Comparison of ENCODE assay signal across 10 cellular contexts in genomic region chr7:732094-732541, GRCh38. TPM values are rescaled to one million over a fixed set of nuclear protein-coding genes. Genes with fewer than 3 reads are reported as not detected.
A peak's percentile ranks its signal among the peaks of the same experiment; 100 is the strongest.
DNase-seq lines count a peak whose midpoint lies in the region; ATAC-seq, FAIRE-seq and TF ChIP-seq lines count a peak whose summit lies in the region.
"Had no signal": no experiment of that assay in that cellular context is flagged by ENCODE, and none has a peak within 500 bp of the region (broad histone marks: within the 10 kb centered on the region; RNA-seq: fewer than 3 reads in every experiment).

No MANE protein-coding gene starts in this region.

- TF ChIP-seq RAD21 in GM12878 (IDR thresholded peaks at IDR 0.05; ENCODE audit: insufficient read depth, low read depth, low read length) (no peak), liver (IDR thresholded peaks at IDR 0.05) (peak; percentile 77 to 79)

- FAIRE-seq in GM12878 (lab: Jason Lieb, UNC): no peak

- SMC1A ChIA-PET in GM12878 (lab: Charles Lee; ENCODE audit: uncharacterized antibody, unreplicated experiment): no interaction called here

- H3K4me1 ChIP-seq in GM12878 (ENCODE audit: control insufficient read depth, insufficient read depth, low read length) (peaks cover 3% of the 10 kb centered on the region), liver (ENCODE audit: control insufficient read depth in 4 of 4, insufficient read depth in 4 of 4, low read length in 3 of 4) (peaks cover 2 to 15% (median 9%) of the 10 kb centered on the region in 4 donors), tibial nerve (peaks cover 0 to 26% (median 9%) of the 10 kb centered on the region in 4 donors)

- H3K9me3 Mint-ChIP-seq in Calu3 (ENCODE audit: low read depth, unreplicated experiment): no peaks in the 10 kb centered on the region

- POLR2A ChIA-PET in GM12878 (lab: Charles Lee): no interaction called here

- DNase-seq in Calu3: peak; percentile 82
- peak; percentile 91 for DNase-seq in LHCN-M2 (ENCODE audit: low read depth)
- DNase-seq in GM12878 (ENCODE audit: low read depth, low spot score): no peak
- DNase-seq in activated CD8-positive, alpha-beta memory T cell treated with anti-CD3 and anti-CD28 coated beads, Interleukin-2, amount 50 U/mL, for 48 hours: no peak
- no peak for DNase-seq in tibial nerve (ENCODE audit: low spot score in 2 of 2)
- no peak for DNase-seq in NCI-H1105 treated with DMSO at 0.1 percent for 48 hours (lab: John Stamatoyannopoulos, UW)

- WGBS in GM12878 (ENCODE audit: insufficient coverage, insufficient replicate concordance, low lambda C conversion rate, missing lambda C conversion rate): 97% methylated on average over 17 of the region's 17 CpGs
- WGBS in liver: 44% methylated on average over 17 of the region's 17 CpGs
- 63 to 82% methylated on average over 10 to 17 of the region's 17 CpGs for WGBS in tibial nerve, 2 donors

- no peak overlapping the region for H3K4me3 Mint-ChIP-seq in Calu3 (ENCODE audit: low read depth, unreplicated experiment)
- H3K4me3 Mint-ChIP-seq: activated naive CD8-positive, alpha-beta T cell had no signal

- no peaks in the 10 kb centered on the region for H3K27me3 ChIP-seq in GM12878 (replicated peaks in 1 of 2; ENCODE audit: control insufficient read depth in 2 of 2, insufficient read depth in 2 of 2, low read length in 1 of 2)
- no peaks in the 10 kb centered on the region for H3K27me3 ChIP-seq in liver (ENCODE audit: control insufficient read depth in 4 of 4, insufficient read depth in 4 of 4, low read length in 3 of 4)
- H3K27me3 ChIP-seq in tibial nerve: no peaks in the 10 kb centered on the region

- CTCF ChIA-PET in Calu3 (lab: Charles Lee): interaction anchor here (0.5 to 1.6 kb wide), 4 partner anchors 33 to 410 kb away, joined by 3 to 9 read pairs (median 4); no protein-coding TSS in a partner anchor
- CTCF ChIA-PET in GM12878 (lab: Yijun Ruan, JAX): interaction anchor here (1.0 kb wide), 2 partner anchors 9 to 10 kb away, joined by 3 read pairs; no protein-coding TSS in a partner anchor

- RAD21 ChIA-PET in GM12878 (lab: Charles Lee; ENCODE audit: unreplicated experiment): no interaction called here

- no peaks in the 10 kb centered on the region for H3K27me3 Mint-ChIP-seq in Calu3 (ENCODE audit: unreplicated experiment)
- H3K27me3 Mint-ChIP-seq: activated naive CD8-positive, alpha-beta T cell; IgD-negative memory B cell had no signal

- H3K36me3 Mint-ChIP-seq in Calu3 (ENCODE audit: insufficient read depth, unreplicated experiment): peaks cover 32% of the 10 kb centered on the region

- intact Hi-C loops in Calu3 (cut with micrococcal nuclease; ENCODE audit: unreplicated experiment) (no loop called here), GM12878 (cut with micrococcal nuclease; ENCODE audit: unreplicated experiment) (no loop called here)

- H3K36me3 ChIP-seq in GM12878 (ENCODE audit: control insufficient read depth in 2 of 2, insufficient read depth in 2 of 2, low read length in 1 of 2): peaks cover 0 to 7% of the 10 kb centered on the region in 2 experiments; a peak in 2 of 4 replicates
- H3K36me3 ChIP-seq in liver (ENCODE audit: control insufficient read depth in 4 of 4, insufficient read depth in 3 of 4, low read depth in 1 of 4, low read length in 3 of 4): peaks cover 0 to 6% (median 2%) of the 10 kb centered on the region in 4 donors
- H3K36me3 ChIP-seq in tibial nerve: peaks cover 0 to 72% (median 0%) of the 10 kb centered on the region in 3 donors

- H3K79me2 ChIP-seq in GM12878 (ENCODE audit: control insufficient read depth, insufficient read depth, low read length): peaks cover 25% of the 10 kb centered on the region

- TF ChIP-seq EP300 in GM12878 (IDR thresholded peaks at IDR 0.05; ENCODE audit: borderline replicate concordance in 1 of 2, control insufficient read depth in 1 of 2, low read depth in 2 of 2, low read length in 2 of 2): no peak
- TF ChIP-seq EP300 in tibial nerve (IDR thresholded peaks at IDR 0.05): no peak

- no peak overlapping the region for H3K4me2 ChIP-seq in GM12878 (ENCODE audit: control insufficient read depth, insufficient read depth)

- H3K9me3 ChIP-seq in GM12878 (replicated peaks; ENCODE audit: control insufficient read depth, insufficient read depth, low read length) (peaks cover 18% of the 10 kb centered on the region), liver (ENCODE audit: control insufficient read depth in 4 of 4, low read length in 3 of 4) (peaks cover 0 to 7% (median 2%) of the 10 kb centered on the region in 4 donors), tibial nerve (peaks cover 0 to 19% (median 0%) of the 10 kb centered on the region in 4 donors)

- BruUV-seq in Calu3 (replicated peaks; lab: Mats Ljungman, UMichigan) (no TSS peak), GM12878 (replicated peaks; lab: Mats Ljungman, UMichigan) (no TSS peak)

- peak; percentile 42; the same call in 1 of the 2 replicates for TF ChIP-seq POLR2A in GM12878 (IDR thresholded peaks at IDR 0.05; ENCODE audit: low read depth, low read length)
- TF ChIP-seq POLR2A in tibial nerve (IDR thresholded peaks at IDR 0.05): no peak

- in situ Hi-C loops in GM12878 (cut with MboI): no loop called here

- H2AFZ ChIP-seq in GM12878 (ENCODE audit: control insufficient read depth, low read depth, low read length): no peak overlapping the region

- no peak overlapping the region for H3K4me3 ChIP-seq in GM12878
- no peak overlapping the region for H3K4me3 ChIP-seq in liver (ENCODE audit: low read depth in 1 of 3, low read length in 3 of 3)
- H3K4me3 ChIP-seq in tibial nerve: no peak overlapping the region

- H3K9ac ChIP-seq in GM12878 (ENCODE audit: control insufficient read depth, insufficient read depth, low read length) (no peak overlapping the region), liver (ENCODE audit: low read depth in 1 of 2, low read length in 2 of 2) (no peak overlapping the region)

- H3K4me1 Mint-ChIP-seq in Calu3 (ENCODE audit: low read depth, unreplicated experiment): peaks cover 29% of the 10 kb centered on the region

- H4K20me1 ChIP-seq in GM12878 (ENCODE audit: control insufficient read depth, insufficient read depth): no peaks in the 10 kb centered on the region

- ATAC-seq in GM12878: no peak
- ATAC-seq in HG03039 (IDR thresholded peaks at IDR 0.05; ENCODE audit: unreplicated experiment): no peak

- H3K27ac Mint-ChIP-seq in Calu3 (ENCODE audit: unreplicated experiment): no peak overlapping the region
- H3K27ac Mint-ChIP-seq: activated naive CD8-positive, alpha-beta T cell; IgD-negative memory B cell had no signal

- TF ChIP-seq CTCF in Calu3 (IDR thresholded peaks at IDR 0.05; ENCODE audit: unreplicated experiment) (no peak), GM12878 (IDR thresholded peaks at IDR 0.05 in 2 of 3, conservative IDR thresholded peaks at IDR 0.05 in 1 of 3; ENCODE audit: control insufficient read depth in 2 of 3, extremely low read depth in 1 of 3, insufficient read depth in 1 of 3, low read depth in 3 of 3, low read length in 3 of 3) (no peak), liver (IDR thresholded peaks at IDR 0.05; ENCODE audit: low read depth, low read length, missing input control) (peak; percentile 41), tibial nerve (IDR thresholded peaks at IDR 0.05) (no peak)

- H3K27ac ChIP-seq in GM12878 (ENCODE audit: control insufficient read depth, insufficient read depth) (no peak overlapping the region), liver (ENCODE audit: low read depth in 1 of 2, low read length in 2 of 2) (peak overlapping the region in 1 of 2 donors; percentile 1), tibial nerve (no peak overlapping the region)

RNA-seq across cellular contexts. Expression of gene PRKAR1B, which starts 5.0 kb away (rescaled TPM):
- total RNA-seq in Calu3 (2022) (24.8 and 28.3 TPM in 2 replicates), LHCN-M2 (2014; rRNA removed) (21.0 and 23.0 TPM in 2 replicates), GM12878 (2014; rRNA removed) (22.2 and 22.3 TPM in 2 replicates), GM12878 (2014; rRNA removed; fragmentation: Illumina TruSeq; extraction: Trizol) (11.4 and 15.5 TPM in 2 replicates), GM12878 (2021) (31.8 and 41.2 TPM in 2 replicates), liver (10 to 100 TPM; 11.1 to 14.4 TPM), tibial nerve (10 to 100 TPM in 1 of 4 donors, 1 to 10 TPM in 3; 2.7 to 12.3 (median 4.8) TPM)
- polyA plus RNA-seq in LHCN-M2 (2012): 33.2 TPM
- 13.5 and 21.0 TPM in 2 replicates for total RNA-seq in GM12878 (2013; cell fraction: nucleolus; rRNA removed)
- 4.8 TPM for polyA plus RNA-seq in GM12878 (2011; ENCODE audit: low read depth)
- polyA plus RNA-seq in GM12878 (2011; rRNA removed) (11.9 and 16.3 TPM in 2 replicates), GM12878 (2014; fragmentation: Illumina TruSeq; extraction: Trizol) (4.1 and 11.6 TPM in 2 replicates), GM12878 (2014; fragmentation: Nextera tagmentation; extraction: Ambion mirVana) (1 to 10 TPM; 1.4 to 3.9 TPM), GM12878 (2014; rRNA removed) (29.1 and 30.9 TPM in 2 replicates), GM12878 (2016; fragmentation: Nextera tagmentation; extraction: Ambion mirVana) (10 to 100 TPM; 44.9 to 45.6 TPM), liver (10 to 100 TPM; 11.8 to 13.0 TPM)
- 21.8 and 29.6 TPM in 2 replicates for polyA plus RNA-seq in GM12878 (2011; cell fraction: cytosol; rRNA removed)
- 14.7 and 22.0 TPM in 2 replicates for polyA plus RNA-seq in GM12878 (2011; cell fraction: nucleus; rRNA removed)
- polyA plus RNA-seq in GM12878 (2012): 16.4 and 19.8 TPM in 2 replicates
- 31.2 and 36.1 TPM in 2 replicates for polyA minus RNA-seq in GM12878 (2011; rRNA and poly(A)+ RNA removed)
- 9.5 and 15.7 TPM in 2 replicates for polyA minus RNA-seq in GM12878 (2011; cell fraction: cytosol; rRNA and poly(A)+ RNA removed)
- 8.7 and 24.2 TPM in 2 replicates for polyA minus RNA-seq in GM12878 (2011; cell fraction: nucleus; rRNA and poly(A)+ RNA removed)

RNA-seq across cellular contexts. Expression of gene DNAAF5, which starts 5.6 kb away (rescaled TPM):
- total RNA-seq in Calu3 (2022) (54.0 and 57.2 TPM in 2 replicates), LHCN-M2 (2014; rRNA removed) (55.9 and 68.0 TPM in 2 replicates), GM12878 (2014; rRNA removed) (28.3 and 30.0 TPM in 2 replicates), GM12878 (2014; rRNA removed; fragmentation: Illumina TruSeq; extraction: Trizol) (7.0 and 7.5 TPM in 2 replicates), GM12878 (2021) (35.6 and 38.3 TPM in 2 replicates), liver (10 to 100 TPM in 1 of 2 donors, 1 to 10 TPM in 1; 8.7 to 10.4 TPM), tibial nerve (10 to 100 TPM; 26.0 to 56.7 (median 41.6) TPM)
- polyA plus RNA-seq in LHCN-M2 (2012): 26.4 TPM
- 37.2 and 37.4 TPM in 2 replicates for total RNA-seq in GM12878 (2013; cell fraction: nucleolus; rRNA removed)
- polyA plus RNA-seq in GM12878 (2011; ENCODE audit: low read depth): 10.0 TPM
- polyA plus RNA-seq in GM12878 (2011; rRNA removed) (5.0 and 10.6 TPM in 2 replicates), GM12878 (2014; fragmentation: Illumina TruSeq; extraction: Trizol) (7.2 and 10.1 TPM in 2 replicates), GM12878 (2014; fragmentation: Nextera tagmentation; extraction: Ambion mirVana) (1 to 10 TPM; 1.8 to 5.3 TPM), GM12878 (2014; rRNA removed) (21.0 and 28.7 TPM in 2 replicates), GM12878 (2016; fragmentation: Nextera tagmentation; extraction: Ambion mirVana) (1 to 10 TPM; 6.9 to 8.2 TPM), liver (10 to 100 TPM in 1 of 2 donors, 1 to 10 TPM in 1; 3.1 to 11.1 TPM)
- polyA plus RNA-seq in GM12878 (2011; cell fraction: cytosol; rRNA removed): 18.5 and 20.1 TPM in 2 replicates
- polyA plus RNA-seq in GM12878 (2011; cell fraction: nucleus; rRNA removed): 33.6 and 49.8 TPM in 2 replicates
- 13.9 and 20.0 TPM in 2 replicates for polyA plus RNA-seq in GM12878 (2012)
- 13.0 and 28.4 TPM in 2 replicates for polyA minus RNA-seq in GM12878 (2011; rRNA and poly(A)+ RNA removed)
- 23.8 and 24.5 TPM in 2 replicates for polyA minus RNA-seq in GM12878 (2011; cell fraction: cytosol; rRNA and poly(A)+ RNA removed)
- 10.9 and 18.8 TPM in 2 replicates for polyA minus RNA-seq in GM12878 (2011; cell fraction: nucleus; rRNA and poly(A)+ RNA removed)

Comparison
In these comparisons a context has a peak if more than half of its experiments do, and no peak if none do; other contexts are left out.
1. DNase-seq: peak in Calu3 (single experiment) and LHCN-M2 (single experiment); none in GM12878 (single experiment), activated CD8-positive, alpha-beta memory T cell treated with anti-CD3 and anti-CD28 coated beads, Interleukin-2, amount 50 U/mL, for 48 hours (single experiment), tibial nerve (0 of 2) and NCI-H1105 treated with DMSO at 0.1 percent for 48 hours (single experiment).